8 cellular contexts compared by ENCODE assay signal in the genomic region with DNA sequence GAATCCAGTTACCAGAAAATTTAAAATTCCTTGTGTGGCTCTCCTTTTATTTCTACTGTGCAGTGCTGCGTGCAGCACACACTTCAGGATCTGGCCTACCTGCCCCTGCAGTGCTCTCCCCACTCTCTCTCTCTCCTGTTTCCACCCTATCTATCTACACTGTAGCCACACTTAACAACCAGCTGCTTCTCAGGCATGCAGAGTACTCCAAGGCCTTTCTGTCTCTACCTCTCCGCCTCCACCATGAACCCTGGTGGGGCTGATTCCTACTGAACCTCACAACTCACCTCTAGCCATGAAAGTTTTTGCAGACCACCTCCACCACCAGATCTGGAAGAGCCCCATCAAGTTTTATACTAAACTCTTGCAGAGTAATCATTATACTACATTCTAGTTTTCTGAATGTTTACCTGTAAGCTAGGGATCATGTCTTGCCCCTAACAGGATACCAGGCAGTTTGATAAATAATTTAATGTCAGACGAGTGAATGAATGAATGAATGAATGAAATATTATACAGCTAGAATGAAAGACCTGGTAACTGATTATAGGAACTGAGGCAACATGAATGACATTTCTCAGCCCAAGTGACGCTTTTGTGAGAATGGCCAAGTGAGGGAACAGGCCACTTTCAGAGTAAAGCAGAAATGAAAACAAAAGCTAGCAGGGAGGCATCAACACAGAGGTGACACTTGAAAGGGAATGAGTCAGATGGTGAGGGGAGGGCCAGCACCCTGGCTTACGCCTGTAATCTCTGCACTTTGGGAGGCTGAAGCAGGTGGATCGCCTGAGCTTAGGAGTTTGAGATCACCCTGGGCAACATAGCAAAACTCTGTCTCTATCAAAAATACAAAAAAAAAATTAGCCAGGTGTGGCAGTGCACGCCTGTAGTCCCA.
DNase-seq lines count a peak whose midpoint lies in the region; ATAC-seq and TF ChIP-seq lines count a peak whose summit lies in the region.

No MANE protein-coding gene starts in this region.

- H3K9me3 Mint-ChIP-seq in activated CD8-positive, alpha-beta T cell treated with anti-CD3 and anti-CD28 coated beads for 36 hours, result peaks cover 6% of the 10 kb centered on the region

- no peak for TF ChIP-seq POLR2A in uterus (IDR thresholded peaks at IDR 0.05)

- peaks cover 58% of the 10 kb centered on the region for H3K36me3 Mint-ChIP-seq in activated CD8-positive, alpha-beta T cell treated with anti-CD3 and anti-CD28 coated beads for 36 hours (ENCODE audit: low read depth)

- peak; percentile 96 for ATAC-seq in HG02943 (IDR thresholded peaks at IDR 0.05; ENCODE audit: low read depth, unreplicated experiment)
- ATAC-seq in activated CD8-positive, alpha-beta T cell treated with anti-CD3 and anti-CD28 coated beads for 36 hours, result peak; percentile 97

- no peaks in the 10 kb centered on the region for H3K27me3 ChIP-seq in uterus

- H3K4me3 ChIP-seq in uterus, result no peak overlapping the region

- peak overlapping the region; percentile 85 for H3K27ac Mint-ChIP-seq in activated CD8-positive, alpha-beta T cell treated with anti-CD3 and anti-CD28 coated beads for 36 hours

- no peaks in the 10 kb centered on the region for H3K36me3 ChIP-seq in uterus

- CTCF ChIA-PET in activated CD8-positive, alpha-beta T cell treated with anti-CD3 and anti-CD28 coated beads for 36 hours (lab: Charles Lee), result no interaction called here

- no peaks in the 10 kb centered on the region for H3K27me3 Mint-ChIP-seq in activated CD8-positive, alpha-beta T cell treated with anti-CD3 and anti-CD28 coated beads for 36 hours

- H3K4me1 Mint-ChIP-seq in activated CD8-positive, alpha-beta T cell treated with anti-CD3 and anti-CD28 coated beads for 36 hours (ENCODE audit: low read depth), result peaks cover 76% of the 10 kb centered on the region

- H3K27ac ChIP-seq in uterus, result no peak overlapping the region

- H3K4me3 Mint-ChIP-seq in activated CD8-positive, alpha-beta T cell treated with anti-CD3 and anti-CD28 coated beads for 36 hours, result no peak overlapping the region

- H3K4me1 ChIP-seq in uterus, result no peaks in the 10 kb centered on the region

- intact Hi-C loops in activated CD8-positive, alpha-beta T cell treated with anti-CD3 and anti-CD28 coated beads for 36 hours (cut with micrococcal nuclease), result loop anchor here (10.0 kb wide), 1 partner anchor 275 kb away; no protein-coding TSS in a partner anchor
- intact Hi-C loops in uterus (cut with DNase I; ENCODE audit: low total_unique reads), result no loop called here

- H3K9me3 ChIP-seq in uterus, result no peaks in the 10 kb centered on the region

- POLR2A ChIA-PET in activated CD8-positive, alpha-beta T cell treated with anti-CD3 and anti-CD28 coated beads for 36 hours (lab: Charles Lee), result interaction anchor here (1.1 to 1.6 kb wide), 2 partner anchors 8 to 11 kb away, joined by 3 to 5 read pairs; no protein-coding TSS in a partner anchor

- peak; percentile 21 for DNase-seq in NCI-H510A treated with DMSO at 0.1 percent for 48 hours (lab: John Stamatoyannopoulos, UW)
- no peak for DNase-seq in NCI-H510A (lab: John Stamatoyannopoulos, UW)
- DNase-seq in activated CD8-positive, alpha-beta T cell treated with anti-CD3 and anti-CD28 coated beads for 36 hours, result peak; percentile 78
- DNase-seq in stimulated activated CD8-positive, alpha-beta memory T cell treated with anti-CD3 and anti-CD28 coated beads, Interleukin-12 subunit alpha, Interleukin-12 subunit beta, amount 100 ng/mL, for 24 hours (ENCODE audit: extremely low read depth), result peak; percentile 10
- no peak for DNase-seq in HT-29 (ENCODE audit: low spot score)
- DNase-seq in NCI-H2081 treated with DMSO at 0.1 percent for 48 hours (lab: John Stamatoyannopoulos, UW), result no peak
- no peak for DNase-seq in uterus

- TF ChIP-seq CTCF in activated CD8-positive, alpha-beta T cell treated with anti-CD3 and anti-CD28 coated beads for 36 hours (IDR thresholded peaks at IDR 0.05), result no peak
- TF ChIP-seq CTCF in uterus (IDR thresholded peaks at IDR 0.05), result no peak

Comparison
In these comparisons a context has a peak if more than half of its experiments do, and no peak if none do; other contexts are left out.
1. DNase-seq: peak in NCI-H510A treated with DMSO at 0.1 percent for 48 hours (single experiment), activated CD8-positive, alpha-beta T cell treated with anti-CD3 and anti-CD28 coated beads for 36 hours (single experiment) and stimulated activated CD8-positive, alpha-beta memory T cell treated with anti-CD3 and anti-CD28 coated beads, Interleukin-12 subunit alpha, Interleukin-12 subunit beta, amount 100 ng/mL, for 24 hours (single experiment); none in NCI-H510A (single experiment), HT-29 (single experiment), NCI-H2081 treated with DMSO at 0.1 percent for 48 hours (single experiment) and uterus (0 of 2).